ENCODE assay signal across 24 cellular contexts in the genomic region with DNA sequence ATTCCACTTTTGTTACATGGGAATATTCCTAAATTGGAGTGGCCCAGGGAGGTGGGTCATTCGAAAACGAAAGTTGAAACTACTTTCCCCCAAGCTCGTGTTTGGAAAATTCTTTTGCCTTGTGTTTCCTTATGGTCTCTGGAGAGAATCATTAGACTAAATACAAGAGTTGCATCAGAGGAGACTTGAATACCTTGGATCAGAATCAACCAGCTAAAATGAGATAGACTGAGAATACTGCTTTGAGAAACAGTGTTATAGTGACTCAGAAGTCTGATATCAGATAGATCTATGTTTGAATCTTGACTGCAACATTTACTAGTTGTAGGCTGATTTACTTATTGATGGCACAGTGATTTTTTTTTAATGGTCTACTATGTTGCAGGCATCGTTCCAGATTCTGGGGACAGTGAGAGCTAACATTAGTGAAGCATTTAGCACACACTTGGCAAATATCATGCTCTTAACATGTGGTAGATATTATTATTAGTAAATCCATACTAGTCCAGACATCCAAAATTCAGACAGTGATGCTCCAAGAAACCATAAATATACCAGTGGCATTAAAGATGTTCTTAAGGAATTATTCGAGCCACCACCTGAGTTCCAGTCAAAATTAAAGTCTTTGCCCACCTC. TPM values are rescaled to one million over a fixed set of nuclear protein-coding genes. Genes with fewer than 3 reads are reported as not detected.
DNase-seq lines count a peak whose midpoint lies in the region; ATAC-seq and TF ChIP-seq lines count a peak whose summit lies in the region.
"Had no signal": no experiment of that assay in that cellular context is flagged by ENCODE, and none has a peak within 500 bp of the region (broad histone marks: within the 10 kb centered on the region; RNA-seq: fewer than 3 reads in every experiment).

No MANE protein-coding gene starts in this region.

- no peaks in the 10 kb centered on the region for H3K9me3 Mint-ChIP-seq in chondrocyte (ENCODE audit: low read depth)
- peaks cover 0 to 3% (median 0%) of the 10 kb centered on the region in 9 donors for H3K9me3 Mint-ChIP-seq in naive thymus-derived CD8-positive, alpha-beta T cell
- H3K9me3 Mint-ChIP-seq: activated CD4-positive, alpha-beta T cell treated with anti-CD3 and anti-CD28 coated beads, Interleukin-2, amount 10 ng/mL, durations not matched to agents 24 days and 14 days; effector memory CD8-positive, alpha-beta T cell; GM23338 had no signal

- H3K4me1 ChIP-seq in GM23248 (ENCODE audit: insufficient read depth) (no peaks in the 10 kb centered on the region), adrenal gland (replicated peaks in 1 of 2) (no peaks in the 10 kb centered on the region)
- H3K4me1 ChIP-seq: spleen had no signal

- ATAC-seq in left cardiac atrium = peak; percentile 82 to 89
- ATAC-seq in naive thymus-derived CD8-positive, alpha-beta T cell = no peak
- ATAC-seq: effector memory CD8-positive, alpha-beta T cell; GM23338 had no signal

- no peaks in the 10 kb centered on the region for H3K9me2 ChIP-seq in GM23248 (ENCODE audit: insufficient read depth)

- POLR2A ChIA-PET in naive thymus-derived CD8-positive, alpha-beta T cell (lab: Charles Lee) = no interaction called here

- WGBS in GM23248 (ENCODE audit: low coverage in 1 of 2, low lambda C conversion rate in 2 of 2, missing lambda C conversion rate in 2 of 2), 2 experiments = 1 to 4% methylated on average over 5 of the region's 5 CpGs
- WGBS in adrenal gland, 4 donors = 55 to 61% (median 58%) methylated on average over 5 of the region's 5 CpGs

- DNase-seq in GM23248 = peak; percentile 25
- DNase-seq in chondrocyte (ENCODE audit: low spot score) = no peak
- no peak for DNase-seq in left cardiac atrium
- DNase-seq in stromal cell of bone marrow (ENCODE audit: low read depth) = peak; percentile 58
- DNase-seq in naive thymus-derived CD8-positive, alpha-beta T cell = no peak
- no peak for DNase-seq in stimulated activated CD4-positive, alpha-beta T cell treated with anti-CD3 and anti-CD28 coated beads, Interleukin-2, amount 100 ng/mL, for 24 hours
- DNase-seq in adrenal gland = no peak
- DNase-seq: activated CD4-positive, alpha-beta T cell treated with anti-CD3 and anti-CD28 coated beads, Interleukin-2, amount 10 ng/mL, durations not matched to agents 24 days and 14 days; activated CD8-positive, alpha-beta memory T cell treated with anti-CD3 and anti-CD28 coated beads, Interleukin-2, amount 50 U/mL, for 4 hours; activated effector memory CD4-positive, alpha-beta T cell treated with anti-CD3 and anti-CD28 coated beads, Interleukin-2, amount 50 U/mL, for 16 hours; AML-193; cerebellar nuclear complex; effector memory CD8-positive, alpha-beta T cell; foreskin fibroblast; Kasumi-1; NCI-H1417 treated with DMSO at 0.1 percent for 48 hours; NCI-H2171; NCI-H748 treated with DMSO at 0.1 percent for 48 hours; SHP77; spleen; stimulated activated CD8-positive, alpha-beta memory T cell treated with anti-CD3 and anti-CD28 coated beads, Interleukin-4, amount 100 ng/mL, for 48 hours had no signal

- intact Hi-C loops in left cardiac atrium (cut with DNase I) (no loop called here), adrenal gland (cut with DNase I) (no loop called here)

- no peak overlapping the region for H2AFZ ChIP-seq in GM23248

- no peak for TF ChIP-seq POLR2A in adrenal gland (IDR thresholded peaks at IDR 0.05)

- in situ Hi-C loops in GM23248 (cut with MboI) = no loop called here

- H3K9me3 ChIP-seq in GM23248 (ENCODE audit: low read depth) (no peaks in the 10 kb centered on the region), adrenal gland (replicated peaks in 1 of 3) (no peaks in the 10 kb centered on the region)
- H3K9me3 ChIP-seq: spleen had no signal

- no peaks in the 10 kb centered on the region for H3K36me3 Mint-ChIP-seq in chondrocyte (ENCODE audit: low read depth)
- H3K36me3 Mint-ChIP-seq in naive thymus-derived CD8-positive, alpha-beta T cell = peaks cover 0 to 13% (median 0%) of the 10 kb centered on the region in 3 donors

- no peaks in the 10 kb centered on the region for H3K36me3 ChIP-seq in GM23248 (ENCODE audit: low read depth)
- H3K36me3 ChIP-seq in adrenal gland (replicated peaks in 1 of 2) = no peaks in the 10 kb centered on the region
- H3K36me3 ChIP-seq: spleen had no signal

- H3K79me2 ChIP-seq in GM23248 (ENCODE audit: insufficient read depth) = no peaks in the 10 kb centered on the region

- no peak overlapping the region for H3K9ac ChIP-seq in GM23248

- peaks cover 15% of the 10 kb centered on the region for H3K27me3 Mint-ChIP-seq in chondrocyte (ENCODE audit: low read depth)
- H3K27me3 Mint-ChIP-seq in naive thymus-derived CD8-positive, alpha-beta T cell = peaks cover 25 to 46% (median 28%) of the 10 kb centered on the region in 5 donors

- H3K4me3 ChIP-seq in GM23248 (no peak overlapping the region), adrenal gland (no peak overlapping the region)
- H3K4me3 ChIP-seq: GM23338, spleen had no signal

- no peaks in the 10 kb centered on the region for H3F3A ChIP-seq in GM23248 (ENCODE audit: insufficient read depth)

- no peak overlapping the region for H3K4me3 Mint-ChIP-seq in chondrocyte (ENCODE audit: unreplicated experiment)
- H3K4me3 Mint-ChIP-seq in naive thymus-derived CD8-positive, alpha-beta T cell = no peak overlapping the region
- H3K4me3 Mint-ChIP-seq: activated CD4-positive, alpha-beta T cell treated with anti-CD3 and anti-CD28 coated beads, Interleukin-2, amount 10 ng/mL, durations not matched to agents 24 days and 14 days; effector memory CD8-positive, alpha-beta T cell; GM23338 had no signal

- no peaks in the 10 kb centered on the region for H4K20me1 ChIP-seq in GM23248 (ENCODE audit: insufficient read depth)

- no peak overlapping the region for H3K27ac ChIP-seq in GM23248
- no peak overlapping the region for H3K27ac ChIP-seq in adrenal gland
- H3K27ac ChIP-seq: spleen had no signal

- H3K4me1 Mint-ChIP-seq in chondrocyte (ENCODE audit: low read depth) = peaks cover 15% of the 10 kb centered on the region
- no peaks in the 10 kb centered on the region for H3K4me1 Mint-ChIP-seq in naive thymus-derived CD8-positive, alpha-beta T cell
- H3K4me1 Mint-ChIP-seq: activated CD4-positive, alpha-beta T cell treated with anti-CD3 and anti-CD28 coated beads, Interleukin-2, amount 10 ng/mL, durations not matched to agents 24 days and 14 days had no signal

- TF ChIP-seq CTCF in chondrocyte (IDR thresholded peaks at IDR 0.05) = no peak
- no peak for TF ChIP-seq CTCF in adrenal gland (IDR thresholded peaks at IDR 0.05)

- peak overlapping the region; percentile 42 for H3K4me2 ChIP-seq in GM23248 (ENCODE audit: unreplicated experiment)
- H3K4me2 ChIP-seq: GM23338 had no signal

- H3K27me3 ChIP-seq in GM23248 (replicated peaks; ENCODE audit: insufficient read depth) (no peaks in the 10 kb centered on the region; the same call in 1 of the 2 replicates), adrenal gland (no peaks in the 10 kb centered on the region)

- H3K27ac Mint-ChIP-seq in chondrocyte (ENCODE audit: unreplicated experiment) = peak overlapping the region; percentile 15
- H3K27ac Mint-ChIP-seq in naive thymus-derived CD8-positive, alpha-beta T cell = no peak overlapping the region
- H3K27ac Mint-ChIP-seq: activated CD4-positive, alpha-beta T cell treated with anti-CD3 and anti-CD28 coated beads, Interleukin-2, amount 10 ng/mL, durations not matched to agents 24 days and 14 days; effector memory CD8-positive, alpha-beta T cell; GM23338; progenitor cell of endocrine pancreas had no signal

RNA-seq across cellular contexts. Expression of gene ACTN2, which starts 12.9 kb away (rescaled TPM):
- not detected in 2 replicates for total RNA-seq in GM23248 (2014; rRNA removed; shearing (Covaris generic))
- polyA plus RNA-seq in GM23248 (2016; fragmentation: Nextera tagmentation; extraction: Ambion mirVana) (0.22 TPM in 1 of 2 replicates, not detected in the other), adrenal gland (1 to 10 TPM in 1 of 3 donors, under 1 TPM in 2; 0.09 to 1.0 (median 0.56) TPM)
- total RNA-seq in chondrocyte (0.28 to 0.47 TPM in 2 of 3 replicates, not detected in the other), left cardiac atrium (1,000 to 10,000 TPM; 1,411 to 1,679 TPM), adrenal gland (under 1 TPM in 6 of 8 donors, not detected in 2; under 0.01 to 0.91 (median 0.34) TPM)
- under 1 TPM in 1 of 2 experiments, not detected in 1; 0.36 TPM for total RNA-seq in naive thymus-derived CD8-positive, alpha-beta T cell
- polyA plus RNA-seq in naive thymus-derived CD8-positive, alpha-beta T cell = not detected
- total RNA-seq: T-helper 1 cell treated with Interleukin-12 subunit alpha and Interleukin-12 subunit beta and Interleukin-4 antibody, amounts not matched to agents 30 ng/mL and 1 ng/mL, for 36 hours had no signal

Comparison
In these comparisons a context has a peak if more than half of its experiments do, and no peak if none do; other contexts are left out.
1. DNase-seq: peak in GM23248 (single experiment) and stromal cell of bone marrow (single experiment); none in chondrocyte (single experiment), left cardiac atrium (single experiment), naive thymus-derived CD8-positive, alpha-beta T cell (0 of 10), stimulated activated CD4-positive, alpha-beta T cell treated with anti-CD3 and anti-CD28 coated beads, Interleukin-2, amount 100 ng/mL, for 24 hours (0 of 2) and adrenal gland (0 of 7).
2. ATAC-seq: peak in left cardiac atrium (2 of 2); none in naive thymus-derived CD8-positive, alpha-beta T cell (0 of 2).
3. RNA of gene ACTN2, which starts 12.9 kb away (total RNA-seq): 1,411 to 1,679 TPM in left cardiac atrium; 0.28 to 0.47 TPM in chondrocyte, 0.36 TPM in naive thymus-derived CD8-positive, alpha-beta T cell, under 0.01 to 0.91 TPM in adrenal gland and not detected in GM23248; every median in the first group is over 100 times any median in the second.